9 cellular contexts compared by ENCODE assay signal in the genomic region with DNA sequence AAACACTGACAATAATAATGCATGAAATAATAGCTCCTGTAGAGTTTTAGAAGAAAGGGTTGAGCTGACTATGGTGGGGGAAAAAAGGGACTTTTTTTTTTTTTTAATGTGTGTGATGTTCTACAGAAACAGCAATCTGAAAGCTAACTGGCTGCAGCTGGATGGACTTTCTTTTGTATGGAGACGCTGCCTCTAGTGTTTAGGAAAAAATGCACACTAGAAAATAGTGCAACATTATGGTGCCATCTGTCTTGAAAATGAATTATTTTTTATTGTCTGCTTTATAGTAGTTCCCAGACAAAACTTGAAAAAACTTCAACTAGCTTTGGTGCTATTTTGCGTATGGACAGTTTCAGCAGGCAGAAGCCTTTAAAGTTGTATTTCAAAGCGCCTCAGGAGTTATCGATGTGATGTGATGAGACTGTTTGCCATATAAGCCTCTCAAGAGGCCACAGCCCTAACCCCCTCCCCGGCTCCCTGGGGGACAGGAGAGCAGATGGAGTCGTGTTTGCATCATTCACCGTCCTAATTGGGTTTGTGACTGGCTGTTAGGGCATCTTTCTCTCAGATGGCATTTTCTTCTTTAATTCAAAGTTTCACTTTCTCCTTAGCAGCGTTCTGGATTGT.
DNase-seq lines count a peak whose midpoint lies in the region; ATAC-seq, FAIRE-seq and TF ChIP-seq lines count a peak whose summit lies in the region.
"Had no signal": no experiment of that assay in that cellular context is flagged by ENCODE, and none has a peak within 500 bp of the region (broad histone marks: within the 10 kb centered on the region; RNA-seq: fewer than 3 reads in every experiment).

No MANE protein-coding gene starts in this region.

- TF ChIP-seq POLR2A in endothelial cell of umbilical vein (IDR thresholded peaks at IDR 0.05; ENCODE audit: low read depth, low read length): no peak

- no peaks in the 10 kb centered on the region for H3K27me3 Mint-ChIP-seq in nephron progenitor cell (ENCODE audit: low read depth, poor library complexity)

- H2AFZ ChIP-seq in endothelial cell of umbilical vein (ENCODE audit: low read depth, low read length): no peak overlapping the region

- dilution Hi-C loops in endothelial cell of umbilical vein (cut with MboI; ENCODE audit: extremely low pct_ligation_motif_present, low sequenced_read_pairs): no loop called here

- peak; percentile 26 for TF ChIP-seq CTCF in GM12864 (IDR thresholded peaks at IDR 0.05; ENCODE audit: low read depth, low read length, missing control alignments)
- TF ChIP-seq CTCF in endothelial cell of umbilical vein (IDR thresholded peaks at IDR 0.05; ENCODE audit: extremely low read depth in 1 of 2, insufficient read depth in 1 of 2, low read depth in 1 of 2, low read length in 2 of 2): peak; percentile 13 to 46
- TF ChIP-seq CTCF in nephron progenitor cell (IDR thresholded peaks at IDR 0.05): peak; percentile 33

- H3K9me1 ChIP-seq in endothelial cell of umbilical vein (replicated peaks; ENCODE audit: control insufficient read depth, extremely low read depth, insufficient read depth, low read length): no peaks in the 10 kb centered on the region

- no TSS peak for BruUV-seq in endothelial cell of umbilical vein (replicated peaks; lab: Mats Ljungman, UMichigan)

- H3K4me2 ChIP-seq in endothelial cell of umbilical vein (ENCODE audit: insufficient read depth, low read length): no peak overlapping the region

- no peaks in the 10 kb centered on the region for H4K20me1 ChIP-seq in endothelial cell of umbilical vein (replicated peaks; ENCODE audit: control insufficient read depth, extremely low read depth, insufficient read depth, low read length)

- intact Hi-C loops in endothelial cell of umbilical vein (cut with micrococcal nuclease): loop anchor here (1.0 to 5.0 kb wide), 3 partner anchors 53 to 339 kb away; no protein-coding TSS in a partner anchor

- H3K9me3 ChIP-seq in endothelial cell of umbilical vein (replicated peaks; ENCODE audit: control insufficient read depth, insufficient read depth, low read length): no peaks in the 10 kb centered on the region

- peaks cover 5% of the 10 kb centered on the region for H3K79me2 ChIP-seq in endothelial cell of umbilical vein (ENCODE audit: control insufficient read depth, insufficient read depth, low read length)

- H3K27ac Mint-ChIP-seq in nephron progenitor cell: peak overlapping the region; percentile 56

- H3K4me1 Mint-ChIP-seq in nephron progenitor cell: peaks cover 46% of the 10 kb centered on the region
- H3K4me1 Mint-ChIP-seq: naive B cell had no signal

- H3K27ac ChIP-seq in endothelial cell of umbilical vein (ENCODE audit: insufficient read depth, low read depth, low read length): no peak overlapping the region

- H3K4me1 ChIP-seq in endothelial cell of umbilical vein (ENCODE audit: control insufficient read depth, extremely low read depth, insufficient read depth, low read length): peaks cover 15% of the 10 kb centered on the region

- H3K9ac ChIP-seq in endothelial cell of umbilical vein (replicated peaks; ENCODE audit: extremely low read depth, insufficient read depth, low read length): peak overlapping the region; percentile 31

- no peaks in the 10 kb centered on the region for H3K9me3 Mint-ChIP-seq in nephron progenitor cell
- H3K9me3 Mint-ChIP-seq: naive B cell had no signal

- CTCF ChIA-PET in endothelial cell of umbilical vein (lab: Charles Lee): interaction anchor here (0.5 to 5.0 kb wide), 31 partner anchors 11 to 550 kb away, joined by 3 to 39 read pairs (median 4); a partner anchor contains a TSS

- FAIRE-seq in endothelial cell of umbilical vein (lab: Jason Lieb, UNC): no peak

- H3K36me3 ChIP-seq in endothelial cell of umbilical vein (ENCODE audit: control insufficient read depth in 2 of 2, extremely low read depth in 1 of 2, insufficient read depth in 2 of 2, low read length in 2 of 2): no peaks in the 10 kb centered on the region

- POLR2A ChIA-PET in endothelial cell of umbilical vein (lab: Charles Lee): no interaction called here

- H3K27me3 ChIP-seq in endothelial cell of umbilical vein (ENCODE audit: control insufficient read depth in 2 of 2, insufficient read depth in 2 of 2, low read length in 2 of 2): no peaks in the 10 kb centered on the region

- no peaks in the 10 kb centered on the region for H3K36me3 Mint-ChIP-seq in nephron progenitor cell (ENCODE audit: low read depth)
- H3K36me3 Mint-ChIP-seq: naive B cell had no signal

- no peak overlapping the region for H3K4me3 Mint-ChIP-seq in nephron progenitor cell
- H3K4me3 Mint-ChIP-seq: naive B cell had no signal

- no peak for ATAC-seq in HG02938 (IDR thresholded peaks at IDR 0.05; ENCODE audit: unreplicated experiment)
- ATAC-seq in HG02763 (IDR thresholded peaks at IDR 0.05; ENCODE audit: unreplicated experiment): no peak
- ATAC-seq in GM21576 (IDR thresholded peaks at IDR 0.05; ENCODE audit: unreplicated experiment): no peak

- no peak for DNase-seq in GM12864 (ENCODE audit: low read depth)
- peak; percentile 89 for DNase-seq in NCI-H69 (lab: John Stamatoyannopoulos, UW)
- peak; percentile 67 for DNase-seq in endothelial cell of umbilical vein (ENCODE audit: low read depth, low spot score)
- DNase-seq in nephron progenitor cell: peak; percentile 26
- DNase-seq in stimulated activated CD8-positive, alpha-beta memory T cell treated with anti-CD3 and anti-CD28 coated beads, Interleukin-4, amount 100 ng/mL, for 48 hours: no peak
- DNase-seq: naive B cell had no signal

- H3K4me3 ChIP-seq in GM12864 (ENCODE audit: low read depth, low read length): no peak overlapping the region
- H3K4me3 ChIP-seq in endothelial cell of umbilical vein (replicated peaks in 1 of 3; ENCODE audit: insufficient read depth in 1 of 3, low read depth in 1 of 3, low read length in 3 of 3): no peak overlapping the region

TF ChIP-seq in endothelial cell of umbilical vein, 7 proteins besides CTCF, POLR2A, EP300 and RAD21:
- TF ChIP-seq POLR2AphosphoS5 (IDR thresholded peaks at IDR 0.05; ENCODE audit: insufficient read depth, low read depth, low read length): no peak
- no peak for TF ChIP-seq JUN (IDR thresholded peaks at IDR 0.05; ENCODE audit: borderline replicate concordance, insufficient read depth, insufficient read length, low read depth)
- TF ChIP-seq, protein P1, sequence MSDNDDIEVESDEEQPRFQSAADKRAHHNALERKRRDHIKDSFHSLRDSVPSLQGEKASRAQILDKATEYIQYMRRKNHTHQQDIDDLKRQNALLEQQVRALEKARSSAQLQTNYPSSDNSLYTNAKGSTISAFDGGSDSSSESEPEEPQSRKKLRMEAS (IDR thresholded peaks at IDR 0.05; ENCODE audit: insufficient read depth, insufficient read length): no peak
- no peak for TF ChIP-seq GATA2 (IDR thresholded peaks at IDR 0.05; ENCODE audit: insufficient read depth, insufficient read length, low read depth, low read length)
- TF ChIP-seq FOS (IDR thresholded peaks at IDR 0.05; ENCODE audit: borderline replicate concordance, insufficient read depth, low read length): no peak
- no peak for TF ChIP-seq EZH2 (IDR thresholded peaks at IDR 0.05; ENCODE audit: borderline replicate concordance, low read depth, low read length, severe bottlenecking)
- no peak for TF ChIP-seq MYC (IDR thresholded peaks at IDR 0.05; ENCODE audit: low read depth, low read length)
TF ChIP-seq in endothelial cell of umbilical vein: peak in this region for 0.

Comparison
In these comparisons a context has a peak if more than half of its experiments do, and no peak if none do; other contexts are left out.
1. DNase-seq: peak in NCI-H69 (single experiment), endothelial cell of umbilical vein (single experiment) and nephron progenitor cell (single experiment); none in GM12864 (single experiment) and stimulated activated CD8-positive, alpha-beta memory T cell treated with anti-CD3 and anti-CD28 coated beads, Interleukin-4, amount 100 ng/mL, for 48 hours (single experiment).
2. Peak in every context shown above with its lines, with median percentiles within 50 percentile points of each other: CTCF ChIP-seq.